In genomic region chr22:44209343-44209742, GRCh38 we compare ENCODE assay signal across 2 cellular contexts.
TF ChIP-seq lines count a peak whose summit lies in the region.

No MANE protein-coding gene starts in this region.

TF ChIP-seq in HEK293, 187 proteins besides CTCF, POLR2A, EP300 and RAD21:
- TF ChIP-seq ZBTB11 (tag by site-specific recombination; conservative IDR thresholded peaks at IDR 0.05; ENCODE audit: low read depth) (no peak), SETDB1 (IDR thresholded peaks at IDR 0.05; ENCODE audit: insufficient read length, low read length) (peak; percentile 70), INSM2 (tag by site-specific recombination; IDR thresholded peaks at IDR 0.05) (no peak)

TF ChIP-seq in K562, 482 proteins besides CTCF, POLR2A, EP300 and RAD21 (continued from another document):
- TF ChIP-seq ZBTB34 (CRISPR knock-in tag; IDR thresholded peaks at IDR 0.05), result no peak
- no peak for TF ChIP-seq CAMTA2 (CRISPR knock-in tag; conservative IDR thresholded peaks at IDR 0.05)
- TF ChIP-seq ZNF507 (tag; conservative IDR thresholded peaks at IDR 0.05), result peak; percentile 97
- TF ChIP-seq XRCC4 (IDR thresholded peaks at IDR 0.05; ENCODE audit: extremely low read depth, insufficient read depth, insufficient read length), result no peak
- TF ChIP-seq SLC30A9 (CRISPR knock-in tag; IDR thresholded peaks at IDR 0.05), result no peak
- TF ChIP-seq KLF1 (tag; IDR thresholded peaks at IDR 0.05), result no peak
- TF ChIP-seq FOS (IDR thresholded peaks at IDR 0.05; ENCODE audit: extremely low read depth, insufficient read length), result no peak
- no peak for TF ChIP-seq SETDB1 (IDR thresholded peaks at IDR 0.05; ENCODE audit: low read length)
- peak; percentile 57; the same call in 1 of the 2 replicates for TF ChIP-seq ZNF354B (CRISPR knock-in tag; IDR thresholded peaks at IDR 0.05)
- TF ChIP-seq HDAC3 (IDR thresholded peaks at IDR 0.05; ENCODE audit: borderline replicate concordance, partially characterized antibody), result no peak
- no peak for TF ChIP-seq ARHGAP35 (IDR thresholded peaks at IDR 0.05; ENCODE audit: partially characterized antibody)
